Comparison of ENCODE assay signal across 1 cellular context in genomic region chr2:145677371-145677770, GRCh38.
TF ChIP-seq lines count a peak whose summit lies in the region.

No MANE protein-coding gene starts in this region.

TF ChIP-seq in GM23338, 12 proteins besides CTCF, POLR2A, EP300 and RAD21:
- TF ChIP-seq ZNF462 (CRISPR knock-in tag; IDR thresholded peaks at IDR 0.05) (no peak), ZNF331 (CRISPR knock-in tag; IDR thresholded peaks at IDR 0.05; ENCODE audit: low read depth) (no peak), CREB1 (CRISPR knock-in tag; IDR thresholded peaks at IDR 0.05; ENCODE audit: low read depth) (no peak), EZH2phosphoT487 (IDR thresholded peaks at IDR 0.05; ENCODE audit: unreplicated experiment) (no peak), REST (IDR thresholded peaks at IDR 0.05; ENCODE audit: unreplicated experiment) (no peak), NANOG (IDR thresholded peaks at IDR 0.05; ENCODE audit: borderline replicate concordance) (no peak), JUNB (IDR thresholded peaks at IDR 0.05; ENCODE audit: unreplicated experiment) (no peak), ZNF114 (CRISPR knock-in tag; IDR thresholded peaks at IDR 0.05) (no peak), POLR2AphosphoS5 (IDR thresholded peaks at IDR 0.05; ENCODE audit: low read depth) (no peak), EZH2 (IDR thresholded peaks at IDR 0.05; ENCODE audit: low read depth, unreplicated experiment) (no peak), STAT1 (IDR thresholded peaks at IDR 0.05; ENCODE audit: unreplicated experiment) (no peak)
- TF ChIP-seq, protein P1, sequence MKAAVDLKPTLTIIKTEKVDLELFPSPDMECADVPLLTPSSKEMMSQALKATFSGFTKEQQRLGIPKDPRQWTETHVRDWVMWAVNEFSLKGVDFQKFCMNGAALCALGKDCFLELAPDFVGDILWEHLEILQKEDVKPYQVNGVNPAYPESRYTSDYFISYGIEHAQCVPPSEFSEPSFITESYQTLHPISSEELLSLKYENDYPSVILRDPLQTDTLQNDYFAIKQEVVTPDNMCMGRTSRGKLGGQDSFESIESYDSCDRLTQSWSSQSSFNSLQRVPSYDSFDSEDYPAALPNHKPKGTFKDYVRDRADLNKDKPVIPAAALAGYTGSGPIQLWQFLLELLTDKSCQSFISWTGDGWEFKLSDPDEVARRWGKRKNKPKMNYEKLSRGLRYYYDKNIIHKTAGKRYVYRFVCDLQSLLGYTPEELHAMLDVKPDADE (IDR thresholded peaks at IDR 0.05), result no peak
